In genomic region chr2:71070294-71071025, GRCh38 we compare ENCODE assay signal across 8 cellular contexts.
DNase-seq lines count a peak whose midpoint lies in the region; ATAC-seq lines count a peak whose summit lies in the region.

No MANE protein-coding gene starts in this region.

- peaks cover 27% of the 10 kb centered on the region for H3K36me3 ChIP-seq in adipocyte (ENCODE audit: control insufficient read depth, insufficient read depth, low read length, severe bottlenecking)

- DNase-seq in NCI-H2227 (lab: John Stamatoyannopoulos, UW; ENCODE audit: unreplicated experiment) (peak; percentile 54), NCI-H2227 treated with DMSO at 0.1 percent for 48 hours (lab: John Stamatoyannopoulos, UW) (no peak), Kasumi-1 (lab: John Stamatoyannopoulos, UW) (peak; percentile 56 to 71), adipocyte (ENCODE audit: low read depth) (peak; percentile 43), kidney glomerular epithelial cell (lab: John Stamatoyannopoulos, UW) (peak; percentile 9), NCI-H2107 (lab: John Stamatoyannopoulos, UW) (no peak)
- no peak for DNase-seq in activated CD4-positive, alpha-beta T cell treated with anti-CD3 and anti-CD28 coated beads, Interleukin-2, amount 50 U/mL, for 1 hour

- peak overlapping the region; percentile 96 for H3K4me3 ChIP-seq in adipocyte (ENCODE audit: low read length)

- peaks cover 36% of the 10 kb centered on the region for H3K4me1 ChIP-seq in adipocyte (ENCODE audit: control insufficient read depth, insufficient read depth, low read length)

- no peaks in the 10 kb centered on the region for H3K9me3 ChIP-seq in adipocyte (ENCODE audit: control insufficient read depth, low read length)

- no peak for ATAC-seq in HG02763 (IDR thresholded peaks at IDR 0.05; ENCODE audit: unreplicated experiment)

- no peaks in the 10 kb centered on the region for H3K27me3 ChIP-seq in adipocyte (replicated peaks; ENCODE audit: control insufficient read depth, insufficient read depth, low read length)

- H3K9ac ChIP-seq in adipocyte (ENCODE audit: low read length) = peak overlapping the region; percentile 3

Comparison
In these comparisons a context has a peak if more than half of its experiments do, and no peak if none do; other contexts are left out.
1. DNase-seq: peak in NCI-H2227 (single experiment), Kasumi-1 (2 of 2), adipocyte (single experiment) and kidney glomerular epithelial cell (single experiment); none in NCI-H2227 treated with DMSO at 0.1 percent for 48 hours (single experiment), activated CD4-positive, alpha-beta T cell treated with anti-CD3 and anti-CD28 coated beads, Interleukin-2, amount 50 U/mL, for 1 hour (single experiment) and NCI-H2107 (single experiment).